In genomic region chr6:108689279-108690161, GRCh38 we compare ENCODE assay signal across 9 cellular contexts.
A peak's percentile ranks its signal among the peaks of the same experiment; 100 is the strongest.
DNase-seq lines count a peak whose midpoint lies in the region; ATAC-seq and TF ChIP-seq lines count a peak whose summit lies in the region.
"Had no signal": no experiment of that assay in that cellular context is flagged by ENCODE, and none has a peak within 500 bp of the region (broad histone marks: within the 10 kb centered on the region; RNA-seq: fewer than 3 reads in every experiment).

No MANE protein-coding gene starts in this region.

- H3K9ac ChIP-seq in HCT116 (ENCODE audit: low read length): no peak overlapping the region

- peak; percentile 57 for DNase-seq in HCT116 (ENCODE audit: low read depth, low spot score)
- peak; percentile 44 for DNase-seq in UCSD-AML1 (lab: John Stamatoyannopoulos, UW; ENCODE audit: unreplicated experiment)
- peak; percentile 86 to 93 (median 92) for DNase-seq in right cardiac atrium
- peak; percentile 48 for DNase-seq in stromal cell of bone marrow (ENCODE audit: low read depth)
- no peak for DNase-seq in stimulated activated CD8-positive, alpha-beta memory T cell treated with anti-CD3 and anti-CD28 coated beads, Interleukin-4, amount 100 ng/mL, for 48 hours
- no peak for DNase-seq in spleen
- no peak for DNase-seq in HAP-1 (ENCODE audit: low spot score in 2 of 2)
- no peak for DNase-seq in stimulated activated CD4-positive, alpha-beta T cell treated with anti-CD3 and anti-CD28 coated beads, Interleukin-4, amount 100 ng/mL, for 24 hours
- DNase-seq: NCI-H526 had no signal

- H3K79me2 ChIP-seq in HCT116 (ENCODE audit: insufficient read depth, low read length): no peaks in the 10 kb centered on the region

- TF ChIP-seq CTCF in HCT116 (IDR thresholded peaks at IDR 0.05 in 2 of 3, conservative IDR thresholded peaks at IDR 0.05 in 1 of 3; ENCODE audit: borderline replicate concordance in 1 of 3, insufficient read depth in 1 of 3, low read depth in 2 of 3, low read length in 2 of 3) (no peak), spleen (IDR thresholded peaks at IDR 0.05 in 8 of 11, conservative IDR thresholded peaks at IDR 0.05 in 3 of 11) (no peak)

- BruUV-seq in HCT116 (replicated peaks; lab: Mats Ljungman, UMichigan): no TSS peak

- intact Hi-C loops in HCT116 (cut with micrococcal nuclease) (no loop called here), right cardiac atrium (cut with DNase I) (no loop called here), spleen (cut with DNase I; ENCODE audit: low total_unique reads) (no loop called here)

- CTCF ChIA-PET in HCT116 (lab: Charles Lee): no interaction called here

- H3K36me3 ChIP-seq in HCT116 (ENCODE audit: control insufficient read depth in 1 of 2, insufficient read depth in 2 of 2, low read length in 2 of 2): no peaks in the 10 kb centered on the region
- peaks cover 0 to 44% (median 0%) of the 10 kb centered on the region in 6 donors for H3K36me3 ChIP-seq in spleen
- H3K36me3 ChIP-seq in HAP-1 (replicated peaks): no peaks in the 10 kb centered on the region

- peak overlapping the region; percentile 32 for H3K27ac ChIP-seq in HCT116 (ENCODE audit: low read depth, low read length)
- H3K27ac ChIP-seq in right cardiac atrium (ENCODE audit: low read length): peak overlapping the region; percentile 62
- H3K27ac ChIP-seq in spleen: peak overlapping the region in 4 of 8 donors; percentile 0 to 55 (median 38)

- H3K9me2 ChIP-seq in HCT116 (ENCODE audit: insufficient read depth): no peaks in the 10 kb centered on the region

- no peak overlapping the region for H2AFZ ChIP-seq in HCT116 (ENCODE audit: low read depth, low read length, poor library complexity, severe bottlenecking)

- H4K20me1 ChIP-seq in HCT116 (ENCODE audit: insufficient read depth): no peaks in the 10 kb centered on the region

- POLR2A ChIA-PET in HCT116 (lab: Charles Lee): no interaction called here

- in situ Hi-C loops in HAP-1 (cut with MboI; ENCODE audit: low sequenced_read_pairs): no loop called here

- ATAC-seq in HCT116 (peak; percentile 87), right cardiac atrium (peak; percentile 93)

- no peak for TF ChIP-seq POLR2A in HCT116 (IDR thresholded peaks at IDR 0.05; ENCODE audit: borderline replicate concordance, extremely low read depth, insufficient read depth, insufficient read length)
- no peak for TF ChIP-seq POLR2A in spleen (IDR thresholded peaks at IDR 0.05)

- H3K4me3 ChIP-seq in HCT116 (replicated peaks in 1 of 2; ENCODE audit: low read depth in 1 of 2, low read length in 2 of 2) (peak overlapping the region in 1 of 2 experiments; percentile 4; a peak in 1 of 4 replicates), right cardiac atrium (ENCODE audit: low read length) (no peak overlapping the region), spleen (no peak overlapping the region), HAP-1 (no peak overlapping the region)

- 56% methylated on average over 15 of the region's 15 CpGs for WGBS in right cardiac atrium
- 58 to 75% (median 66%) methylated on average over 11 to 15 of the region's 15 CpGs for WGBS in spleen, 5 donors

- H3K4me1 ChIP-seq in HCT116 (ENCODE audit: control insufficient read depth in 1 of 2, insufficient read depth in 2 of 2, low read length in 2 of 2) (peaks cover 44 to 56% of the 10 kb centered on the region in 2 experiments), right cardiac atrium (ENCODE audit: control insufficient read depth, insufficient read depth, low read length) (peaks cover 20% of the 10 kb centered on the region), spleen (peaks cover 0 to 42% (median 10%) of the 10 kb centered on the region in 6 donors), HAP-1 (peaks cover 8% of the 10 kb centered on the region)

- H3K4me2 ChIP-seq in HCT116 (ENCODE audit: low read length): peak overlapping the region; percentile 60

- peak; percentile 21; the same call in 1 of the 2 replicates for TF ChIP-seq RAD21 in HCT116 (IDR thresholded peaks at IDR 0.05; ENCODE audit: low read depth)

- no peaks in the 10 kb centered on the region for H3K27me3 ChIP-seq in HCT116 (ENCODE audit: insufficient read depth, low read length)
- no peaks in the 10 kb centered on the region for H3K27me3 ChIP-seq in right cardiac atrium (ENCODE audit: control insufficient read depth, insufficient read depth)
- H3K27me3 ChIP-seq in spleen (replicated peaks in 1 of 7): no peaks in the 10 kb centered on the region
- no peaks in the 10 kb centered on the region for H3K27me3 ChIP-seq in HAP-1 (ENCODE audit: low read depth)

- RAD21 ChIA-PET in HCT116 (lab: Charles Lee; ENCODE audit: low non-redundant PET in 1 of 2, low total read pairs in 2 of 2, uncharacterized antibody in 2 of 2, unreplicated experiment in 2 of 2): interaction anchor here in 1 of 2 experiments (0.7 kb wide), 1 partner anchor 19 kb away, joined by 3 read pairs; no protein-coding TSS in a partner anchor

- H3K9me3 ChIP-seq in HCT116 (ENCODE audit: control insufficient read depth in 1 of 2, insufficient read depth in 1 of 2, low read depth in 1 of 2, low read length in 2 of 2) (no peaks in the 10 kb centered on the region), right cardiac atrium (ENCODE audit: control insufficient read depth, low read length) (no peaks in the 10 kb centered on the region), spleen (no peaks in the 10 kb centered on the region), HAP-1 (no peaks in the 10 kb centered on the region)

TF ChIP-seq in HCT116, 20 proteins besides CTCF, POLR2A, EP300 and RAD21:
- TF ChIP-seq SP1 (IDR thresholded peaks at IDR 0.05; ENCODE audit: low read depth): peak; percentile 88
- TF ChIP-seq FOSL1 (IDR thresholded peaks at IDR 0.05; ENCODE audit: low read depth): peak; percentile 4; the same call in 1 of the 2 replicates
- TF ChIP-seq ZNF274 (IDR thresholded peaks at IDR 0.05; ENCODE audit: low read depth, low read length): no peak
- TF ChIP-seq MAX (IDR thresholded peaks at IDR 0.05): peak; percentile 55
- TF ChIP-seq CEBPB (IDR thresholded peaks at IDR 0.05; ENCODE audit: low read depth): peak; percentile 99
- TF ChIP-seq POLR2AphosphoS5 (IDR thresholded peaks at IDR 0.05; ENCODE audit: low read depth, low read length): peak; percentile 51; the same call in 1 of the 2 replicates
- no peak for TF ChIP-seq ATF3 (IDR thresholded peaks at IDR 0.05)
- TF ChIP-seq ZBTB33 (IDR thresholded peaks at IDR 0.05; ENCODE audit: extremely low read depth, insufficient replicate concordance, low read length): peak; percentile 9
- TF ChIP-seq EZH2 (IDR thresholded peaks at IDR 0.05): no peak
- TF ChIP-seq CBX3 (IDR thresholded peaks at IDR 0.05; ENCODE audit: low read depth): peak; percentile 30; the same call in 1 of the 2 replicates

Comparison
In these comparisons a context has a peak if more than half of its experiments do, and no peak if none do; other contexts are left out.
1. DNase-seq: peak in HCT116 (single experiment), UCSD-AML1 (single experiment), right cardiac atrium (3 of 3) and stromal cell of bone marrow (single experiment); none in stimulated activated CD8-positive, alpha-beta memory T cell treated with anti-CD3 and anti-CD28 coated beads, Interleukin-4, amount 100 ng/mL, for 48 hours (single experiment), spleen (single experiment), HAP-1 (0 of 2) and stimulated activated CD4-positive, alpha-beta T cell treated with anti-CD3 and anti-CD28 coated beads, Interleukin-4, amount 100 ng/mL, for 24 hours (single experiment).